8 cellular contexts compared by ENCODE assay signal in genomic region chrX:153935326-153935851, GRCh38. TPM values are rescaled to one million over a fixed set of nuclear protein-coding genes. Genes with fewer than 3 reads are reported as not detected.
DNase-seq lines count a peak whose midpoint lies in the region; ATAC-seq and TF ChIP-seq lines count a peak whose summit lies in the region.

No MANE protein-coding gene starts in this region.

- no peak overlapping the region for H3K27ac Mint-ChIP-seq in mesothelial cell of epicardium

- H3K27me3 Mint-ChIP-seq in mesothelial cell of epicardium (ENCODE audit: low read depth), result no peaks in the 10 kb centered on the region

- in situ Hi-C loops in astrocyte of the cerebellum (cut with HindIII; ENCODE audit: low sequenced_read_pairs), result no loop called here

- peaks cover 3% of the 10 kb centered on the region for H3K9me3 Mint-ChIP-seq in mesothelial cell of epicardium

- H3K4me3 Mint-ChIP-seq in mesothelial cell of epicardium, result peak overlapping the region; percentile 61

- peaks cover 7% of the 10 kb centered on the region for H3K36me3 Mint-ChIP-seq in mesothelial cell of epicardium

- TF ChIP-seq CTCF in astrocyte of the cerebellum (IDR thresholded peaks at IDR 0.05; ENCODE audit: low read depth, low read length, missing control alignments), result no peak
- TF ChIP-seq CTCF in mesothelial cell of epicardium (IDR thresholded peaks at IDR 0.05; ENCODE audit: unreplicated experiment), result no peak

- H3K4me3 ChIP-seq in astrocyte of the cerebellum (ENCODE audit: low read depth, low read length), result peak overlapping the region; percentile 29

- H3K4me1 Mint-ChIP-seq in mesothelial cell of epicardium, result peaks cover 5% of the 10 kb centered on the region

- DNase-seq in astrocyte of the cerebellum (ENCODE audit: low read depth), result no peak
- DNase-seq in mesothelial cell of epicardium (ENCODE audit: low spot score in 2 of 2, unreplicated experiment in 2 of 2), result no peak
- no peak for DNase-seq in NCI-H187 (lab: John Stamatoyannopoulos, UW)
- no peak for DNase-seq in pons (ENCODE audit: low spot score)
- DNase-seq in dedifferentiated amniotic fluid mesenchymal stem cell (ENCODE audit: extremely low spot score), result no peak

- ATAC-seq in GM18517 (IDR thresholded peaks at IDR 0.05; ENCODE audit: unreplicated experiment) (peak; percentile 17), HG03097 (IDR thresholded peaks at IDR 0.05; ENCODE audit: low FRiP score, unreplicated experiment) (peak; percentile 6), HG02840 (IDR thresholded peaks at IDR 0.05; ENCODE audit: low FRiP score, unreplicated experiment) (no peak)

RNA-seq across cellular contexts. Expression of gene NAA10, which starts 0.6 kb away (rescaled TPM):
- 76.8 to 82.0 TPM (median 79.3 TPM) in 3 replicates for total RNA-seq in mesothelial cell of epicardium

RNA-seq across cellular contexts. Expression of gene RENBP, which starts 9.1 kb away (rescaled TPM):
- total RNA-seq in mesothelial cell of epicardium, result 7.2 to 8.5 TPM (median 7.2 TPM) in 3 replicates

RNA-seq across cellular contexts. Expression of gene ARHGAP4, which starts 9.3 kb away (rescaled TPM):
- total RNA-seq in mesothelial cell of epicardium, result 52.2 to 64.4 TPM (median 62.8 TPM) in 3 replicates

RNA-seq across cellular contexts. Expression of gene AVPR2, which starts 30.9 kb away (rescaled TPM):
- not detected in 3 replicates for total RNA-seq in mesothelial cell of epicardium

RNA-seq across cellular contexts. Expression of gene HCFC1, which starts 36.2 kb away (rescaled TPM):
- 96.3 to 99.9 TPM (median 98.5 TPM) in 3 replicates for total RNA-seq in mesothelial cell of epicardium
